ENCODE assay signal across 9 cellular contexts in genomic region chr9:133534346-133535284, GRCh38.
A peak's percentile ranks its signal among the peaks of the same experiment; 100 is the strongest.
DNase-seq lines count a peak whose midpoint lies in the region; ATAC-seq lines count a peak whose summit lies in the region.
"Had no signal": no experiment of that assay in that cellular context is flagged by ENCODE, and none has a peak within 500 bp of the region (broad histone marks: within the 10 kb centered on the region; RNA-seq: fewer than 3 reads in every experiment).

TSS of gene ADAMTSL2 (plus strand) at chr9:133534704. CDS start at chr9:133536713, 2,009 bp downstream.

- peak within 1 kb of the TSS; percentile 60; the same call in 1 of the 2 replicates for H3K4me3 ChIP-seq in iPS-20b (ENCODE audit: low read length)
- peak within 1 kb of the TSS; percentile 5 to 35 (median 19) for H3K4me3 ChIP-seq in skin epidermis

- no peaks in the 10 kb centered on the region for H3K36me3 ChIP-seq in ES-I3 (ENCODE audit: insufficient read depth, low read length)
- no peaks in the 10 kb centered on the region for H3K36me3 ChIP-seq in iPS-20b (ENCODE audit: insufficient read depth, low read depth, low read length)

- H3K9ac ChIP-seq in ES-I3 (ENCODE audit: low read depth, low read length) (peak within 1 kb of the TSS; percentile 29; the same call in 1 of the 2 replicates), iPS-20b (ENCODE audit: low read depth, low read length) (no peak within 1 kb of the TSS; the same call in 1 of the 2 replicates)

- H3K9me3 ChIP-seq in ES-I3 (ENCODE audit: control insufficient read depth, insufficient read depth, low read length) = no peaks in the 10 kb centered on the region
- H3K9me3 ChIP-seq in iPS-20b (ENCODE audit: insufficient read depth, low read depth, low read length) = no peaks in the 10 kb centered on the region

- peaks cover 31% of the 10 kb centered on the region for H3K27me3 ChIP-seq in iPS-20b (ENCODE audit: insufficient read depth, low read length)

- H3K4me1 ChIP-seq in ES-I3 (ENCODE audit: insufficient read depth, low read length) (peaks cover 12% of the 10 kb centered on the region; the same call in 1 of the 2 replicates), iPS-20b (ENCODE audit: insufficient read depth, low read length) (peaks cover 6% of the 10 kb centered on the region; the same call in 1 of the 2 replicates)

- DNase-seq in NCI-H2196 treated with DMSO at 0.1 percent for 48 hours (lab: John Stamatoyannopoulos, UW; ENCODE audit: unreplicated experiment) = peak; percentile 73
- DNase-seq in amygdala (lab: John Stamatoyannopoulos, UW) = peak in 40 of 56 donors; percentile 17 to 78 (median 56)
- no peak for DNase-seq in UCSD-AML1 (lab: John Stamatoyannopoulos, UW; ENCODE audit: unreplicated experiment)

- ATAC-seq in HG02870 (IDR thresholded peaks at IDR 0.05; ENCODE audit: unreplicated experiment) (no peak), GM18873 (IDR thresholded peaks at IDR 0.05; ENCODE audit: low FRiP score, unreplicated experiment) (no peak)

- H3K27ac ChIP-seq in iPS-20b (ENCODE audit: low read length) (no peak within 1 kb of the TSS), skin epidermis (peak within 1 kb of the TSS in 7 of 21 experiments; percentile 5 to 47 (median 28))
- H3K27ac ChIP-seq: HL-60 had no signal
